ENCODE assay signal across 8 cellular contexts in genomic region chr1:167328762-167329483, GRCh38.
DNase-seq lines count a peak whose midpoint lies in the region; ATAC-seq, FAIRE-seq and TF ChIP-seq lines count a peak whose summit lies in the region.

No MANE protein-coding gene starts in this region.

- intact Hi-C loops in pancreas (cut with DNase I) = no loop called here
- intact Hi-C loops in left ventricle myocardium inferior (cut with micrococcal nuclease) = no loop called here

- no peak overlapping the region for H3K27ac Mint-ChIP-seq in osteocyte (ENCODE audit: unreplicated experiment)

- peaks cover 14% of the 10 kb centered on the region for H3K36me3 Mint-ChIP-seq in osteocyte (ENCODE audit: unreplicated experiment)

- H3K27ac ChIP-seq in iPS-18a (ENCODE audit: low read length) (peak overlapping the region; percentile 59), pancreas (no peak overlapping the region), left ventricle myocardium inferior (replicated peaks) (no peak overlapping the region)

- H3K4me1 ChIP-seq in iPS-18a (ENCODE audit: control insufficient read depth, low read depth, low read length) (peaks cover 26% of the 10 kb centered on the region), pancreas (no peaks in the 10 kb centered on the region), left ventricle myocardium inferior (peaks cover 15% of the 10 kb centered on the region)

- H3K9ac ChIP-seq in iPS-18a (ENCODE audit: low read length) = no peak overlapping the region

- H3K36me3 ChIP-seq in iPS-18a (ENCODE audit: control insufficient read depth, low read depth, low read length) = peaks cover 3% of the 10 kb centered on the region
- H3K36me3 ChIP-seq in pancreas = no peaks in the 10 kb centered on the region
- peaks cover 22% of the 10 kb centered on the region for H3K36me3 ChIP-seq in left ventricle myocardium inferior

- H3K4me3 ChIP-seq in iPS-18a (ENCODE audit: low read length) (peak overlapping the region; percentile 49), pancreas (no peak overlapping the region), left ventricle myocardium inferior (no peak overlapping the region)

- peaks cover 21% of the 10 kb centered on the region for H3K4me1 Mint-ChIP-seq in osteocyte (ENCODE audit: unreplicated experiment)

- WGBS in pancreas, 2 donors = 79 to 85% methylated on average over 9 of the region's 9 CpGs

- no peaks in the 10 kb centered on the region for H3K9me3 ChIP-seq in iPS-18a (ENCODE audit: control insufficient read depth, low read depth, low read length)
- no peaks in the 10 kb centered on the region for H3K9me3 ChIP-seq in pancreas
- peaks cover 12% of the 10 kb centered on the region for H3K9me3 ChIP-seq in left ventricle myocardium inferior (replicated peaks)

- H3K9me3 Mint-ChIP-seq in osteocyte (ENCODE audit: unreplicated experiment) = peaks cover 8% of the 10 kb centered on the region

- DNase-seq in NOMO-1 treated with DMSO at 0.1 percent for 48 hours (lab: John Stamatoyannopoulos, UW; ENCODE audit: unreplicated experiment) (peak; percentile 94), osteocyte (ENCODE audit: extremely low spot score, unreplicated experiment) (no peak), cortex of kidney (lab: John Stamatoyannopoulos, UW) (no peak), pancreas (no peak), left ventricle myocardium inferior (no peak)

- no peak overlapping the region for H3K4me3 Mint-ChIP-seq in osteocyte (ENCODE audit: unreplicated experiment)

- H3K27me3 ChIP-seq in iPS-18a (ENCODE audit: control insufficient read depth, insufficient read depth, low read length) (no peaks in the 10 kb centered on the region), pancreas (no peaks in the 10 kb centered on the region), left ventricle myocardium inferior (ENCODE audit: low read depth) (no peaks in the 10 kb centered on the region)

- TF ChIP-seq CTCF in osteocyte (IDR thresholded peaks at IDR 0.05) (no peak), pancreas (IDR thresholded peaks at IDR 0.05) (no peak), left ventricle myocardium inferior (IDR thresholded peaks at IDR 0.05; ENCODE audit: borderline replicate concordance) (no peak)

- ATAC-seq in GM18907 (IDR thresholded peaks at IDR 0.05; ENCODE audit: unreplicated experiment) (peak; percentile 69), HG02884 (IDR thresholded peaks at IDR 0.05; ENCODE audit: unreplicated experiment) (peak; percentile 59), pancreas (no peak)

- FAIRE-seq in pancreas (lab: Jason Lieb, UNC) = no peak

- no peaks in the 10 kb centered on the region for H3K27me3 Mint-ChIP-seq in osteocyte (ENCODE audit: unreplicated experiment)

Comparison
In these comparisons a context has a peak if more than half of its experiments do, and no peak if none do; other contexts are left out.
1. ATAC-seq: peak in GM18907 (single experiment) and HG02884 (single experiment); none in pancreas (0 of 4).